8 cellular contexts compared by ENCODE assay signal in genomic region chr13:52158629-52159158, GRCh38. TPM values are rescaled to one million over a fixed set of nuclear protein-coding genes. Genes with fewer than 3 reads are reported as not detected.
DNase-seq lines count a peak whose midpoint lies in the region; ATAC-seq and TF ChIP-seq lines count a peak whose summit lies in the region.

No MANE protein-coding gene starts in this region.

- POLR2A ChIA-PET in AG04449 (lab: Yijun Ruan, JAX) = interaction anchor here (0.6 kb wide), 1 partner anchor 15 kb away, joined by 3 read pairs; no protein-coding TSS in a partner anchor
- POLR2A ChIA-PET in activated naive CD8-positive, alpha-beta T cell treated with anti-CD3 and anti-CD28 coated beads, Interleukin-2, amount 10 ng/mL, durations not matched to agents 7 days and 5 days (lab: Charles Lee) = no interaction called here

- no peaks in the 10 kb centered on the region for H3K9me3 ChIP-seq in HUES6 (ENCODE audit: control insufficient read depth, insufficient read depth, low read depth, low read length)

- H3K27ac ChIP-seq in HUES6 (ENCODE audit: low read depth, low read length) = peak overlapping the region; percentile 73; the same call in 1 of the 2 replicates

- intact Hi-C loops in left cardiac atrium (cut with DNase I) = no loop called here

- no peaks in the 10 kb centered on the region for H3K36me3 ChIP-seq in HUES6 (ENCODE audit: control insufficient read depth, insufficient read depth, low read length)

- H3K27ac Mint-ChIP-seq in activated naive CD8-positive, alpha-beta T cell treated with anti-CD3 and anti-CD28 coated beads, Interleukin-2, amount 10 ng/mL, durations not matched to agents 7 days and 5 days = no peak overlapping the region
- H3K27ac Mint-ChIP-seq in progenitor cell of endocrine pancreas = peak overlapping the region; percentile 94

- H3K4me1 ChIP-seq in HUES6 (ENCODE audit: control insufficient read depth, insufficient read depth, low read length) = peaks cover 19% of the 10 kb centered on the region

- peaks cover 7% of the 10 kb centered on the region for H3K27me3 ChIP-seq in HUES6 (ENCODE audit: control insufficient read depth, insufficient read depth, low read length)

- ATAC-seq in GM19025 (IDR thresholded peaks at IDR 0.05; ENCODE audit: low read depth, unreplicated experiment) = peak; percentile 23
- peak; percentile 5 for ATAC-seq in activated naive CD8-positive, alpha-beta T cell treated with anti-CD3 and anti-CD28 coated beads, Interleukin-2, amount 10 ng/mL, durations not matched to agents 7 days and 5 days (ENCODE audit: low read depth)
- peak; percentile 50 to 77 for ATAC-seq in left cardiac atrium
- ATAC-seq in GM18517 (IDR thresholded peaks at IDR 0.05; ENCODE audit: unreplicated experiment) = no peak

- peaks cover 27% of the 10 kb centered on the region for H3K27me3 Mint-ChIP-seq in activated naive CD8-positive, alpha-beta T cell treated with anti-CD3 and anti-CD28 coated beads, Interleukin-2, amount 10 ng/mL, durations not matched to agents 7 days and 5 days
- no peaks in the 10 kb centered on the region for H3K27me3 Mint-ChIP-seq in progenitor cell of endocrine pancreas

- H3K4me3 Mint-ChIP-seq in activated naive CD8-positive, alpha-beta T cell treated with anti-CD3 and anti-CD28 coated beads, Interleukin-2, amount 10 ng/mL, durations not matched to agents 7 days and 5 days = peak overlapping the region; percentile 80
- H3K4me3 Mint-ChIP-seq in progenitor cell of endocrine pancreas (ENCODE audit: low read depth) = peak overlapping the region; percentile 78

- H3K9me3 Mint-ChIP-seq in activated naive CD8-positive, alpha-beta T cell treated with anti-CD3 and anti-CD28 coated beads, Interleukin-2, amount 10 ng/mL, durations not matched to agents 7 days and 5 days = no peaks in the 10 kb centered on the region
- peaks cover 4% of the 10 kb centered on the region for H3K9me3 Mint-ChIP-seq in progenitor cell of endocrine pancreas (ENCODE audit: low read depth)

- TF ChIP-seq CTCF in AG04449 (IDR thresholded peaks at IDR 0.05; ENCODE audit: insufficient read depth, low read length, missing control alignments) (no peak), progenitor cell of endocrine pancreas (IDR thresholded peaks at IDR 0.05; ENCODE audit: unreplicated experiment) (no peak)

- H3K4me3 ChIP-seq in AG04449 (ENCODE audit: low read depth, low read length) (peak overlapping the region; percentile 70), HUES6 (ENCODE audit: low read depth, low read length) (peak overlapping the region; percentile 91)

- H3K4me1 Mint-ChIP-seq in activated naive CD8-positive, alpha-beta T cell treated with anti-CD3 and anti-CD28 coated beads, Interleukin-2, amount 10 ng/mL, durations not matched to agents 7 days and 5 days = peaks cover 21% of the 10 kb centered on the region
- peaks cover 62% of the 10 kb centered on the region for H3K4me1 Mint-ChIP-seq in progenitor cell of endocrine pancreas (ENCODE audit: low read depth)

- no peaks in the 10 kb centered on the region for H3K36me3 Mint-ChIP-seq in activated naive CD8-positive, alpha-beta T cell treated with anti-CD3 and anti-CD28 coated beads, Interleukin-2, amount 10 ng/mL, durations not matched to agents 7 days and 5 days
- H3K36me3 Mint-ChIP-seq in progenitor cell of endocrine pancreas (ENCODE audit: insufficient read depth) = peaks cover 2% of the 10 kb centered on the region

- CTCF ChIA-PET in AG04449 (lab: Yijun Ruan, JAX) = no interaction called here

- H3K9ac ChIP-seq in HUES6 (ENCODE audit: low read length) = peak overlapping the region; percentile 79

- DNase-seq in AG04449 (ENCODE audit: low read depth, low spot score) = no peak
- DNase-seq in activated naive CD8-positive, alpha-beta T cell treated with anti-CD3 and anti-CD28 coated beads, Interleukin-2, amount 10 ng/mL, durations not matched to agents 7 days and 5 days = no peak
- peak; percentile 40 for DNase-seq in left cardiac atrium
- DNase-seq in progenitor cell of endocrine pancreas (ENCODE audit: low spot score, unreplicated experiment) = no peak
- DNase-seq in activated CD4-positive, CD25-positive, alpha-beta regulatory T cell (lab: John Stamatoyannopoulos, UW) = no peak

RNA-seq across cellular contexts. Expression of gene NEK3, which starts 0.7 kb away (rescaled TPM):
- 1 to 10 TPM; 2.1 TPM for total RNA-seq in activated naive CD8-positive, alpha-beta T cell treated with anti-CD3 and anti-CD28 coated beads, Interleukin-2, amount 10 ng/mL, durations not matched to agents 7 days and 5 days
- 10 to 100 TPM in 1 of 2 donors, 1 to 10 TPM in 1; 9.2 to 11.9 TPM for total RNA-seq in left cardiac atrium
- 26.3 and 28.1 TPM in 2 replicates for total RNA-seq in progenitor cell of endocrine pancreas

RNA-seq across cellular contexts. Expression of gene NEK5, which starts 29.8 kb away (rescaled TPM):
- not detected for total RNA-seq in activated naive CD8-positive, alpha-beta T cell treated with anti-CD3 and anti-CD28 coated beads, Interleukin-2, amount 10 ng/mL, durations not matched to agents 7 days and 5 days
- total RNA-seq in left cardiac atrium (under 1 TPM; 0.44 TPM), progenitor cell of endocrine pancreas (1.4 and 1.7 TPM in 2 replicates)
